1 cellular context compared by ENCODE assay signal in the genomic region with DNA sequence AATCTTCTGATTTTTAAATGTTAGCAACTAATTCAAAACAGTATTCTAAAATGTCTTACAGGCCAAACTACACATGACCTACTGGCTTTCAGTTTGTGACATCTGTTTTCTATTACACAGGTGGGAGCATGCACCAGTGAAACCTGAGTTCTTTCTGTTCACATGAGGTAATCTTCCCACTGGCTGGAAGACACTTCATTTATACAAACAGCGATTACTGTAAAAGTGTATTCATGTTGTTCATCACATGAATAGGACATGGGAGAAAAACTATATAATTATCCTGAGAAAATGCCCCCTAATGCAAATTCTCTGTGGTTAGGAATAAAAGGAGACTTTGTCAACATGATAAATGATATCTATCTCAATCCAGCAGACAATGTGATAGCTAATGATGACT.
TF ChIP-seq lines count a peak whose summit lies in the region.

No MANE protein-coding gene starts in this region.

TF ChIP-seq in HEK293, 187 proteins besides CTCF, POLR2A, EP300 and RAD21 (continued from another document):
- no peak for TF ChIP-seq ZNF518A (tag by site-specific recombination; conservative IDR thresholded peaks at IDR 0.05; ENCODE audit: low read depth)
- TF ChIP-seq GLI4 (tag by site-specific recombination; IDR thresholded peaks at IDR 0.05): no peak
- no peak for TF ChIP-seq ZNF350 (tag by site-specific recombination; IDR thresholded peaks at IDR 0.05)
- TF ChIP-seq ZNF664 (tag by site-specific recombination; IDR thresholded peaks at IDR 0.05): no peak
- TF ChIP-seq ELK4 (IDR thresholded peaks at IDR 0.05; ENCODE audit: borderline replicate concordance, low read depth, low read length): no peak
- TF ChIP-seq IKZF3 (tag by site-specific recombination; IDR thresholded peaks at IDR 0.05): no peak
- TF ChIP-seq ZNF133 (tag by site-specific recombination; IDR thresholded peaks at IDR 0.05): no peak
- TF ChIP-seq ZNF610 (tag by site-specific recombination; IDR thresholded peaks at IDR 0.05; ENCODE audit: borderline replicate concordance): no peak
- TF ChIP-seq GLIS1 (tag by site-specific recombination; IDR thresholded peaks at IDR 0.05): peak; percentile 40; the same call in 1 of the 2 replicates
- TF ChIP-seq, protein P1, sequence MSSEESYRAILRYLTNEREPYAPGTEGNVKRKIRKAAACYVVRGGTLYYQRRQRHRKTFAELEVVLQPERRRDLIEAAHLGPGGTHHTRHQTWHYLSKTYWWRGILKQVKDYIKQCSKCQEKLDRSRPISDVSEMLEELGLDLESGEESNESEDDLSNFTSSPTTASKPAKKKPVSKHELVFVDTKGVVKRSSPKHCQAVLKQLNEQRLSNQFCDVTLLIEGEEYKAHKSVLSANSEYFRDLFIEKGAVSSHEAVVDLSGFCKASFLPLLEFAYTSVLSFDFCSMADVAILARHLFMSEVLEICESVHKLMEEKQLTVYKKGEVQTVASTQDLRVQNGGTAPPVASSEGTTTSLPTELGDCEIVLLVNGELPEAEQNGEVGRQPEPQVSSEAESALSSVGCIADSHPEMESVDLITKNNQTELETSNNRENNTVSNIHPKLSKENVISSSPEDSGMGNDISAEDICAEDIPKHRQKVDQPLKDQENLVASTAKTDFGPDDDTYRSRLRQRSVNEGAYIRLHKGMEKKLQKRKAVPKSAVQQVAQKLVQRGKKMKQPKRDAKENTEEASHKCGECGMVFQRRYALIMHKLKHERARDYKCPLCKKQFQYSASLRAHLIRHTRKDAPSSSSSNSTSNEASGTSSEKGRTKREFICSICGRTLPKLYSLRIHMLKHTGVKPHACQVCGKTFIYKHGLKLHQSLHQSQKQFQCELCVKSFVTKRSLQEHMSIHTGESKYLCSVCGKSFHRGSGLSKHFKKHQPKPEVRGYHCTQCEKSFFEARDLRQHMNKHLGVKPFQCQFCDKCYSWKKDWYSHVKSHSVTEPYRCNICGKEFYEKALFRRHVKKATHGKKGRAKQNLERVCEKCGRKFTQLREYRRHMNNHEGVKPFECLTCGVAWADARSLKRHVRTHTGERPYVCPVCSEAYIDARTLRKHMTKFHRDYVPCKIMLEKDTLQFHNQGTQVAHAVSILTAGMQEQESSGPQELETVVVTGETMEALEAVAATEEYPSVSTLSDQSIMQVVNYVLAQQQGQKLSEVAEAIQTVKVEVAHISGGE (tag by site-specific recombination; conservative IDR thresholded peaks at IDR 0.05; ENCODE audit: low read depth): no peak
- no peak for TF ChIP-seq KLF7 (tag by site-specific recombination; IDR thresholded peaks at IDR 0.05; ENCODE audit: borderline replicate concordance)
- TF ChIP-seq ZFP3 (tag by site-specific recombination; IDR thresholded peaks at IDR 0.05; ENCODE audit: low read depth): no peak
- no peak for TF ChIP-seq KLF8 (tag by site-specific recombination; IDR thresholded peaks at IDR 0.05)
- no peak for TF ChIP-seq ZNF155 (tag by site-specific recombination; IDR thresholded peaks at IDR 0.05)
- no peak for TF ChIP-seq ZNF580 (tag by site-specific recombination; IDR thresholded peaks at IDR 0.05)
- TF ChIP-seq ZNF112 (tag by site-specific recombination; IDR thresholded peaks at IDR 0.05): no peak
- no peak for TF ChIP-seq ZNF544 (tag by site-specific recombination; IDR thresholded peaks at IDR 0.05)
- TF ChIP-seq ZNF785 (tag by site-specific recombination; IDR thresholded peaks at IDR 0.05): no peak
TF ChIP-seq in HEK293: peak in this region for 6.
